8 cellular contexts compared by ENCODE assay signal in the genomic region with DNA sequence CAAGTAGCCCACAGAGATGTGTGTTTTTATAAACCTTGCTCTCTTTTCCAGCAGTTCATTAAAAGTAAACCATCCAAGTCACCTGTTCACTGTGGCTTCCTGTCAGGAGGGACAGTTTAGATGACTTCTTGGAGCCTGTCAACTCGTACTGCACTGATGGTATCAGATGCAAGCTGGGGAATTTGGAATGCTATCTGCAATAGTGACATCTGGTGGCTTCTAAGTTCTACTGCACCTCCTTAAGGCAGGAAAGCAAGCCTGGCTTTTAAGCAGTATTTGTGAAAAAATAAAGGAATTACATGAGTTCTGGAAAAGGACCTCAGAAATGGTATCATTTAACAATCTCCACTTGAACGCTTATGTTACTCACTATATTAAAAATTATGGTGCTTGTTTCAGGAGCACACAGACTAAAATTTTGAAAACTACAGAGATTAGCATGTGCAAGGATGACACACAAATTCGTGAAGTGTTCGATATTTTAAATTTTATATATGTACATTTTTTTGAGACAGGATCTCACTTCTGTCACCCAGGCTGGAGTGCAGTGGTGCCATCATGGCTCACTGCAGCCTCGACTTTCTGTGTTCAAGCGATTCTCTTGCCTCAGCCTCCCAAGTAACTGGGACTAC.
DNase-seq lines count a peak whose midpoint lies in the region; ATAC-seq and FAIRE-seq lines count a peak whose summit lies in the region.

No MANE protein-coding gene starts in this region.

- no peak overlapping the region for H2BK5ac ChIP-seq in mesenchymal stem cell (ENCODE audit: low read depth, low read length, poor library complexity, severe bottlenecking)

- H3K4me1 Mint-ChIP-seq in activated T-cell treated with anti-CD3 and anti-CD28 coated beads, Interleukin-2, amount 50 U/mL, for 72 hours (ENCODE audit: low read depth), result no peaks in the 10 kb centered on the region
- peaks cover 0 to 3% of the 10 kb centered on the region in 2 donors for H3K4me1 Mint-ChIP-seq in effector memory CD8-positive, alpha-beta T cell (ENCODE audit: low read depth in 2 of 2)

- no peak overlapping the region for H4K8ac ChIP-seq in mesenchymal stem cell (ENCODE audit: low read length)

- H3K27me3 Mint-ChIP-seq in activated T-cell treated with anti-CD3 and anti-CD28 coated beads, Interleukin-2, amount 50 U/mL, for 72 hours (ENCODE audit: low read depth), result peaks cover 9% of the 10 kb centered on the region
- peaks cover 5 to 15% of the 10 kb centered on the region in 2 donors for H3K27me3 Mint-ChIP-seq in effector memory CD8-positive, alpha-beta T cell

- peak in 1 of 2 donors; percentile 12 for DNase-seq in activated T-cell treated with anti-CD3 and anti-CD28 coated beads, Interleukin-2, amount 50 U/mL, for 72 hours
- no peak for DNase-seq in activated T-cell treated with anti-CD3 and anti-CD28 coated beads for 4 hours
- DNase-seq in HuH-7 (ENCODE audit: low spot score), result peak; percentile 37
- DNase-seq in RCC 7860 (ENCODE audit: low spot score), result peak; percentile 26
- DNase-seq in effector memory CD8-positive, alpha-beta T cell, result peak in 1 of 3 experiments; percentile 5
- DNase-seq in mesenchymal stem cell, result peak; percentile 64
- no peak for DNase-seq in GOT3 (lab: John Stamatoyannopoulos, UW)

- H3K4me1 ChIP-seq in mesenchymal stem cell (ENCODE audit: control insufficient read depth, insufficient read depth, low read depth, low read length), result no peaks in the 10 kb centered on the region

- no peak overlapping the region for H3K27ac Mint-ChIP-seq in activated T-cell treated with anti-CD3 and anti-CD28 coated beads, Interleukin-2, amount 50 U/mL, for 72 hours
- no peak overlapping the region for H3K27ac Mint-ChIP-seq in effector memory CD8-positive, alpha-beta T cell

- no peak overlapping the region for H3K4me3 Mint-ChIP-seq in activated T-cell treated with anti-CD3 and anti-CD28 coated beads, Interleukin-2, amount 50 U/mL, for 72 hours
- no peak overlapping the region for H3K4me3 Mint-ChIP-seq in effector memory CD8-positive, alpha-beta T cell

- H3K27ac ChIP-seq in mesenchymal stem cell (ENCODE audit: low read length, poor library complexity, severe bottlenecking), result no peak overlapping the region

- no peaks in the 10 kb centered on the region for H3K9me3 Mint-ChIP-seq in activated T-cell treated with anti-CD3 and anti-CD28 coated beads, Interleukin-2, amount 50 U/mL, for 72 hours
- H3K9me3 Mint-ChIP-seq in effector memory CD8-positive, alpha-beta T cell, result no peaks in the 10 kb centered on the region

- no peak overlapping the region for H3K4me2 ChIP-seq in mesenchymal stem cell (ENCODE audit: low read length, poor library complexity, severe bottlenecking)

- H3K36me3 Mint-ChIP-seq in activated T-cell treated with anti-CD3 and anti-CD28 coated beads, Interleukin-2, amount 50 U/mL, for 72 hours (ENCODE audit: insufficient read depth in 2 of 2), result no peaks in the 10 kb centered on the region
- H3K36me3 Mint-ChIP-seq in effector memory CD8-positive, alpha-beta T cell (ENCODE audit: insufficient read depth), result no peaks in the 10 kb centered on the region

- H3K4me3 ChIP-seq in mesenchymal stem cell (ENCODE audit: insufficient read depth in 1 of 2, low read depth in 1 of 2, low read length in 2 of 2), result no peak overlapping the region

- H4K91ac ChIP-seq in mesenchymal stem cell (ENCODE audit: low read length), result no peak overlapping the region

- no peak overlapping the region for H3K9ac ChIP-seq in mesenchymal stem cell (ENCODE audit: low read length)

- no peak overlapping the region for H3K14ac ChIP-seq in mesenchymal stem cell (ENCODE audit: low read length in 2 of 2)

- WGBS in mesenchymal stem cell, result 64% methylated on average over 3 of the region's 6 CpGs

- no peak overlapping the region for H3K4ac ChIP-seq in mesenchymal stem cell (ENCODE audit: low read depth in 1 of 2, low read length in 2 of 2)

- FAIRE-seq in RCC 7860 (lab: Jason Lieb, UNC), result no peak

- H3K9me3 ChIP-seq in mesenchymal stem cell (ENCODE audit: control insufficient read depth, low read length), result no peaks in the 10 kb centered on the region

- H2BK120ac ChIP-seq in mesenchymal stem cell (ENCODE audit: low read depth, low read length), result no peak overlapping the region

- H3K18ac ChIP-seq in mesenchymal stem cell (ENCODE audit: low read depth in 1 of 2, low read length in 2 of 2), result no peak overlapping the region

- no peak overlapping the region for H2AK5ac ChIP-seq in mesenchymal stem cell (ENCODE audit: low read length, severe bottlenecking)

- peak; percentile 46 to 70 for ATAC-seq in activated T-cell treated with anti-CD3 and anti-CD28 coated beads, Interleukin-2, amount 50 U/mL, for 72 hours (replicated peaks in 1 of 2)
- ATAC-seq in GM21717 (IDR thresholded peaks at IDR 0.05; ENCODE audit: unreplicated experiment), result peak; percentile 93
- peak; percentile 66 for ATAC-seq in effector memory CD8-positive, alpha-beta T cell (replicated peaks)

- no peaks in the 10 kb centered on the region for H3K36me3 ChIP-seq in mesenchymal stem cell (ENCODE audit: control insufficient read depth in 1 of 2, insufficient read depth in 2 of 2, low read depth in 1 of 2, low read length in 2 of 2)

- no peak overlapping the region for H2BK15ac ChIP-seq in mesenchymal stem cell (ENCODE audit: low read depth, poor library complexity, severe bottlenecking)

- H3K23ac ChIP-seq in mesenchymal stem cell (ENCODE audit: low read length in 2 of 2), result no peak overlapping the region

- H3K27me3 ChIP-seq in mesenchymal stem cell (ENCODE audit: control insufficient read depth in 1 of 2, insufficient read depth in 1 of 2, low read length in 2 of 2), result peaks cover 0 to 19% of the 10 kb centered on the region in 2 experiments

- no peaks in the 10 kb centered on the region for H3K79me1 ChIP-seq in mesenchymal stem cell (replicated peaks; ENCODE audit: low read length, poor library complexity, severe bottlenecking)

- H2AFZ ChIP-seq in mesenchymal stem cell (ENCODE audit: low read depth, low read length), result no peak overlapping the region

- H2BK12ac ChIP-seq in mesenchymal stem cell (ENCODE audit: low read length in 2 of 2), result no peak overlapping the region

Comparison
In these comparisons a context has a peak if more than half of its experiments do, and no peak if none do; other contexts are left out.
1. DNase-seq: peak in HuH-7 (single experiment), RCC 7860 (single experiment) and mesenchymal stem cell (single experiment); none in activated T-cell treated with anti-CD3 and anti-CD28 coated beads for 4 hours (single experiment) and GOT3 (single experiment).
2. Peak in every context shown above with its lines, with median percentiles within 50 percentile points of each other: ATAC-seq.